ENCODE assay signal across 34 cellular contexts in genomic region chr2:61770298-61770697, GRCh38.
DNase-seq lines count a peak whose midpoint lies in the region; FAIRE-seq and TF ChIP-seq lines count a peak whose summit lies in the region.
"Had no signal": no experiment of that assay in that cellular context is flagged by ENCODE, and none has a peak within 500 bp of the region (broad histone marks: within the 10 kb centered on the region; RNA-seq: fewer than 3 reads in every experiment).

No MANE protein-coding gene starts in this region.

- CTCF ChIA-PET in MCF 10A (lab: Yijun Ruan, JAX) (no interaction called here), mammary epithelial cell (lab: Charles Lee; ENCODE audit: low non-redundant PET) (no interaction called here)

- H3K9me1 ChIP-seq in keratinocyte (ENCODE audit: control insufficient read depth, extremely low read depth, insufficient read depth, low read length), result no peaks in the 10 kb centered on the region

- peak overlapping the region; percentile 39 for H3K9ac ChIP-seq in mammary epithelial cell (ENCODE audit: insufficient read depth, low read length)
- peak overlapping the region; percentile 42 for H3K9ac ChIP-seq in keratinocyte (ENCODE audit: control insufficient read depth, extremely low read depth, insufficient read depth, low read length)
- H3K9ac ChIP-seq: KMS-11 had no signal

- TF ChIP-seq CTCF in MCF 10A (IDR thresholded peaks at IDR 0.05; ENCODE audit: unreplicated experiment) (no peak), breast epithelium (IDR thresholded peaks at IDR 0.05) (no peak), mammary epithelial cell (conservative IDR thresholded peaks at IDR 0.05 in 1 of 2, IDR thresholded peaks at IDR 0.05 in 1 of 2; ENCODE audit: extremely low read depth in 1 of 2, insufficient read depth in 1 of 2, low read depth in 1 of 2, low read length in 2 of 2) (no peak), keratinocyte (optimal IDR thresholded peaks at IDR 0.05 in 1 of 3, IDR thresholded peaks at IDR 0.05 in 1 of 3, conservative IDR thresholded peaks at IDR 0.05 in 1 of 3; ENCODE audit: extremely low read depth in 1 of 3, insufficient read depth in 2 of 3, low read length in 3 of 3) (no peak), tibial artery (IDR thresholded peaks at IDR 0.05) (no peak)

- H3K79me2 ChIP-seq in mammary epithelial cell (ENCODE audit: insufficient read depth, low read length), result no peaks in the 10 kb centered on the region
- no peaks in the 10 kb centered on the region for H3K79me2 ChIP-seq in keratinocyte (ENCODE audit: control insufficient read depth, insufficient read depth, low read length)

- H3K4me2 ChIP-seq in mammary epithelial cell (ENCODE audit: insufficient read depth, low read depth, low read length) (peak overlapping the region; percentile 39), keratinocyte (ENCODE audit: control insufficient read depth, extremely low read depth, insufficient read depth, low read depth, low read length) (peak overlapping the region; percentile 59)
- H3K4me2 ChIP-seq: KMS-11 had no signal

- H3K4me3 ChIP-seq in breast epithelium, result no peak overlapping the region
- H3K4me3 ChIP-seq in mammary epithelial cell (replicated peaks in 1 of 3; ENCODE audit: insufficient read depth in 1 of 3, low read depth in 2 of 3, low read length in 3 of 3), result no peak overlapping the region
- no peak overlapping the region for H3K4me3 ChIP-seq in keratinocyte (ENCODE audit: control insufficient read depth in 2 of 3, extremely low read depth in 1 of 3, insufficient read depth in 2 of 3, low read depth in 1 of 3, low read length in 3 of 3)
- H3K4me3 ChIP-seq in tibial artery, result no peak overlapping the region
- H3K4me3 ChIP-seq: heart left ventricle, Peyer's patch, sigmoid colon, SJSA1, transverse colon had no signal

- no peaks in the 10 kb centered on the region for H3K36me3 Mint-ChIP-seq in MCF 10A (ENCODE audit: insufficient read depth, unreplicated experiment)
- H3K36me3 Mint-ChIP-seq: CD4-positive, alpha-beta memory T cell; mesothelial cell of epicardium; naive B cell had no signal

- 0% methylated on average over 1 of the region's 1 CpG for WGBS in mammary epithelial cell (ENCODE audit: low coverage, missing lambda C conversion rate)

- peak overlapping the region; percentile 90 for H3K27ac Mint-ChIP-seq in MCF 10A (ENCODE audit: low read depth, unreplicated experiment)
- H3K27ac Mint-ChIP-seq: activated T-helper 17 cell treated with anti-CD3 and anti-CD28 coated beads, Interleukin-2, amount 50 U/mL, for 72 hours; B cell; CD4-positive, alpha-beta memory T cell; mesothelial cell of epicardium; naive B cell had no signal

- H3K9me3 ChIP-seq in breast epithelium (no peaks in the 10 kb centered on the region), mammary epithelial cell (replicated peaks; ENCODE audit: insufficient read depth, low read length) (no peaks in the 10 kb centered on the region), keratinocyte (ENCODE audit: control insufficient read depth, low read depth, low read length) (no peaks in the 10 kb centered on the region), tibial artery (no peaks in the 10 kb centered on the region)
- H3K9me3 ChIP-seq: Peyer's patch, sigmoid colon, SJSA1, transverse colon had no signal

- no peak for DNase-seq in MCF 10A (ENCODE audit: unreplicated experiment)
- DNase-seq in breast epithelium (ENCODE audit: low spot score in 2 of 2), result no peak
- DNase-seq in mammary epithelial cell, result peak; percentile 52
- DNase-seq in keratinocyte (ENCODE audit: low read depth, low spot score), result no peak
- no peak for DNase-seq in tibial artery
- DNase-seq in head of caudate nucleus, result no peak
- DNase-seq in KBM-7, result no peak
- no peak for DNase-seq in ACHN
- DNase-seq: activated CD4-positive, alpha-beta T cell treated with anti-CD3 and anti-CD28 coated beads for 4 hours; activated naive CD4-positive, alpha-beta T cell treated with anti-CD3 and anti-CD28 coated beads, Interleukin-2, amount 50 U/mL, for 16 hours; amniotic stem cell; CD4-positive, alpha-beta memory T cell; GOT3; heart left ventricle; islet precursor cell; left ventricle myocardium superior; naive B cell; NCI-H1417; NCI-H2081; NCI-H526; Peyer's patch; sigmoid colon; stimulated activated CD4-positive, alpha-beta T cell treated with anti-CD3 and anti-CD28 coated beads, Interleukin-4, amount 100 ng/mL, for 24 hours; T-helper 9 cell; transverse colon had no signal

- dilution Hi-C loops in mammary epithelial cell (cut with HindIII; ENCODE audit: low sequenced_read_pairs), result no loop called here
- dilution Hi-C loops in keratinocyte (cut with MboI; ENCODE audit: extremely low pct_ligation_motif_present, low sequenced_read_pairs), result no loop called here

- no peak for TF ChIP-seq POLR2A in breast epithelium (IDR thresholded peaks at IDR 0.05)

- no peaks in the 10 kb centered on the region for H3K9me3 Mint-ChIP-seq in MCF 10A (ENCODE audit: unreplicated experiment)
- H3K9me3 Mint-ChIP-seq: activated T-helper 17 cell treated with anti-CD3 and anti-CD28 coated beads, Interleukin-2, amount 50 U/mL, for 72 hours; mesothelial cell of epicardium had no signal

- BruUV-seq in MCF 10A (replicated peaks; lab: Mats Ljungman, UMichigan) (no TSS peak), mammary epithelial cell (replicated peaks; lab: Mats Ljungman, UMichigan) (TSS peak; percentile 96)

- no peak overlapping the region for H3K4me3 Mint-ChIP-seq in MCF 10A (ENCODE audit: unreplicated experiment)
- H3K4me3 Mint-ChIP-seq: activated T-helper 17 cell treated with anti-CD3 and anti-CD28 coated beads, Interleukin-2, amount 50 U/mL, for 72 hours; B cell; CD4-positive, alpha-beta memory T cell; mesothelial cell of epicardium; naive B cell had no signal

- H3K27me3 ChIP-seq in breast epithelium (no peaks in the 10 kb centered on the region), mammary epithelial cell (ENCODE audit: insufficient read depth, low read length) (no peaks in the 10 kb centered on the region), keratinocyte (ENCODE audit: control insufficient read depth, extremely low read depth, insufficient read depth, low read length) (no peaks in the 10 kb centered on the region), tibial artery (peaks cover 0 to 3% of the 10 kb centered on the region in 2 donors)
- H3K27me3 ChIP-seq: brain microvascular endothelial cell, heart left ventricle, Peyer's patch, sigmoid colon, transverse colon had no signal

- H3K36me3 ChIP-seq in breast epithelium (no peaks in the 10 kb centered on the region), mammary epithelial cell (ENCODE audit: insufficient read depth, low read length) (no peaks in the 10 kb centered on the region), keratinocyte (ENCODE audit: control insufficient read depth in 2 of 2, extremely low read depth in 1 of 2, insufficient read depth in 2 of 2, low read length in 2 of 2) (no peaks in the 10 kb centered on the region), tibial artery (no peaks in the 10 kb centered on the region)
- H3K36me3 ChIP-seq: brain microvascular endothelial cell, heart left ventricle, neutrophil, Peyer's patch, sigmoid colon, SJSA1, transverse colon had no signal

- H4K20me1 ChIP-seq in mammary epithelial cell (ENCODE audit: insufficient read depth, low read length) (no peaks in the 10 kb centered on the region), keratinocyte (ENCODE audit: control insufficient read depth, extremely low read depth, insufficient read depth, low read length) (no peaks in the 10 kb centered on the region)

- in situ Hi-C loops in mammary epithelial cell (cut with MboI; ENCODE audit: low sequenced_read_pairs in 2 of 2) (no loop called here), KBM-7 (cut with MboI; ENCODE audit: low pct_unique_long_range_greater_than_20kb, low sequenced_read_pairs) (no loop called here), ACHN (cut with HindIII; ENCODE audit: low pct_ligation_motif_present, low pct_unique_long_range_greater_than_20kb, low sequenced_read_pairs) (no loop called here)

- peak overlapping the region; percentile 83 for H2AFZ ChIP-seq in mammary epithelial cell (ENCODE audit: low read depth, low read length)
- peak overlapping the region; percentile 55 for H2AFZ ChIP-seq in keratinocyte (ENCODE audit: control insufficient read depth, low read length)

- no peak overlapping the region for H3K27ac ChIP-seq in breast epithelium
- peak overlapping the region; percentile 90 for H3K27ac ChIP-seq in mammary epithelial cell (ENCODE audit: insufficient read depth, low read depth, low read length)
- H3K27ac ChIP-seq in keratinocyte (ENCODE audit: control insufficient read depth, insufficient read depth, low read length), result peak overlapping the region; percentile 92
- H3K27ac ChIP-seq in tibial artery, result no peak overlapping the region
- H3K27ac ChIP-seq: brain microvascular endothelial cell, heart left ventricle, KMS-11, neutrophil, Peyer's patch, sigmoid colon, SJSA1, transverse colon, VCaP had no signal

- FAIRE-seq in keratinocyte (lab: Jason Lieb, UNC), result no peak
- FAIRE-seq: A204.1 had no signal

- intact Hi-C loops in MCF 10A (cut with micrococcal nuclease), result no loop called here
- intact Hi-C loops in breast epithelium (cut with DNase I; ENCODE audit: low total_unique reads), result no loop called here
- intact Hi-C loops in mammary epithelial cell (cut with micrococcal nuclease), result no loop called here
- intact Hi-C loops in tibial artery (cut with DNase I; ENCODE audit: low total_unique reads), result no loop called here
- intact Hi-C loops in head of caudate nucleus (cut with DNase I), result no loop called here

- H3K27me3 Mint-ChIP-seq in MCF 10A (ENCODE audit: insufficient read depth, unreplicated experiment), result no peaks in the 10 kb centered on the region
- H3K27me3 Mint-ChIP-seq: naive B cell had no signal

- peaks cover 9% of the 10 kb centered on the region for H3K4me1 Mint-ChIP-seq in MCF 10A (ENCODE audit: insufficient read depth, unreplicated experiment)
- H3K4me1 Mint-ChIP-seq: activated T-helper 17 cell treated with anti-CD3 and anti-CD28 coated beads, Interleukin-2, amount 50 U/mL, for 72 hours; CD4-positive, alpha-beta memory T cell had no signal

- POLR2A ChIA-PET in MCF 10A (lab: Yijun Ruan, JAX), result no interaction called here

- H3K4me1 ChIP-seq in breast epithelium (no peaks in the 10 kb centered on the region), mammary epithelial cell (ENCODE audit: insufficient read depth, low read length) (peaks cover 13% of the 10 kb centered on the region), keratinocyte (ENCODE audit: control insufficient read depth, extremely low read depth, insufficient read depth, low read length) (peaks cover 12% of the 10 kb centered on the region), tibial artery (no peaks in the 10 kb centered on the region)
- H3K4me1 ChIP-seq: Peyer's patch, sigmoid colon, SJSA1, transverse colon had no signal

Comparison
In these comparisons a context has a peak if more than half of its experiments do, and no peak if none do; other contexts are left out.
1. H3K27ac ChIP-seq: peak in mammary epithelial cell (single experiment) and keratinocyte (single experiment); none in breast epithelium (0 of 2) and tibial artery (0 of 2).